Comparison of ENCODE assay signal across 21 cellular contexts in the genomic region with DNA sequence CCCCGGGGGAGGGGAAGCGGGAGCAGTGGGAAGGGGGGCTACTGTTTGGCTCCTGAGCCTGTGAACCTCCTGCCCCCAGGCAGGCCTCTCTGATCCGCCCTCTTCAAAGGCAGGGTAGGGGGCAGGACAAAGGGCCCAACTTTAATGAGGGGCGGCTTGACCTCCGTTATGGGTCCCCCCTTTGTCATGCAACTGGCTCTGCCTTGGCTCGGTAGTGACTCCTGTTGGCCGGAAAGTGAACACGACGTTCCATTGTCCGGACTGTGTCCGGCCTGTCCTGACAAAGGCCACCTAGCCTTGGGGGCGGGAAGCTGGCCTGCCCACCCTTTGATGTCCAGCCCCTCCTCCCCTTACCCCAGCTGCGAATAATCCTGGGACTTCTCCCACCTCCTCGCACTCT. TPM values are rescaled to one million over a fixed set of nuclear protein-coding genes. Genes with fewer than 3 reads are reported as not detected.
A peak's percentile ranks its signal among the peaks of the same experiment; 100 is the strongest.
DNase-seq lines count a peak whose midpoint lies in the region; TF ChIP-seq lines count a peak whose summit lies in the region.
"Had no signal": no experiment of that assay in that cellular context is flagged by ENCODE, and none has a peak within 500 bp of the region (broad histone marks: within the 10 kb centered on the region; RNA-seq: fewer than 3 reads in every experiment).

No MANE protein-coding gene starts in this region.

- intact Hi-C loops in colonic mucosa (cut with DNase I) (no loop called here), esophagus muscularis mucosa (cut with DNase I) (no loop called here)

- H3K36me3 ChIP-seq in BJ (ENCODE audit: control insufficient read depth, insufficient read depth, low read length) (no peaks in the 10 kb centered on the region), HUES48 (ENCODE audit: control insufficient read depth, insufficient read depth, low read length) (no peaks in the 10 kb centered on the region), colonic mucosa (no peaks in the 10 kb centered on the region), muscle layer of duodenum (ENCODE audit: control insufficient read depth in 1 of 2, insufficient read depth in 2 of 2, low read length in 2 of 2) (no peaks in the 10 kb centered on the region), esophagus muscularis mucosa (no peaks in the 10 kb centered on the region)
- H3K36me3 ChIP-seq: ascending aorta, HAP-1, tibial artery had no signal

- WGBS in esophagus muscularis mucosa, result 93% methylated on average over 11 of the region's 14 CpGs

- peaks cover 9% of the 10 kb centered on the region for H3K27me3 ChIP-seq in BJ (ENCODE audit: control insufficient read depth, insufficient read depth, low read length)
- peaks cover 98% of the 10 kb centered on the region for H3K27me3 ChIP-seq in HUES48 (ENCODE audit: control insufficient read depth, insufficient read depth, low read length)
- peaks cover 3% of the 10 kb centered on the region for H3K27me3 ChIP-seq in colonic mucosa
- peaks cover 6% of the 10 kb centered on the region for H3K27me3 ChIP-seq in muscle layer of duodenum (ENCODE audit: low read depth, low read length)
- peaks cover 0 to 31% (median 6%) of the 10 kb centered on the region in 4 donors for H3K27me3 ChIP-seq in esophagus muscularis mucosa
- H3K27me3 ChIP-seq: ascending aorta had no signal

- CTCF ChIA-PET in BJ (lab: Yijun Ruan, JAX), result interaction anchor here (0.8 to 1.8 kb wide), 3 partner anchors 10 to 177 kb away, joined by 3 to 4 read pairs (median 3); no protein-coding TSS in a partner anchor

- no peak for TF ChIP-seq POLR2A in esophagus muscularis mucosa (IDR thresholded peaks at IDR 0.05; ENCODE audit: low read depth)

- H3K4me1 ChIP-seq in HUES48 (ENCODE audit: control insufficient read depth, insufficient read depth, low read length), result peaks cover 10% of the 10 kb centered on the region; the same call in 1 of the 2 replicates
- H3K4me1 ChIP-seq in colonic mucosa, result peaks cover 26% of the 10 kb centered on the region
- peaks cover 0 to 3% of the 10 kb centered on the region in 2 donors for H3K4me1 ChIP-seq in muscle layer of duodenum (ENCODE audit: control insufficient read depth in 1 of 2, insufficient read depth in 2 of 2, low read length in 2 of 2)
- peaks cover 21 to 30% (median 26%) of the 10 kb centered on the region in 4 donors for H3K4me1 ChIP-seq in esophagus muscularis mucosa
- H3K4me1 ChIP-seq: HAP-1 had no signal

- no peak for TF ChIP-seq EP300 in esophagus muscularis mucosa (IDR thresholded peaks at IDR 0.05)

- H3K27ac ChIP-seq in HUES48 (ENCODE audit: low read depth, low read length), result no peak overlapping the region
- H3K27ac ChIP-seq in colonic mucosa, result peak overlapping the region; percentile 84
- peak overlapping the region; percentile 71 for H3K27ac ChIP-seq in muscle layer of duodenum (ENCODE audit: low read length)
- H3K27ac ChIP-seq in esophagus muscularis mucosa (replicated peaks in 1 of 4), result no peak overlapping the region
- H3K27ac ChIP-seq: ascending aorta, tibial artery had no signal

- DNase-seq in BJ (ENCODE audit: low read depth) (no peak), colonic mucosa (peak; percentile 71), DMS153 (lab: John Stamatoyannopoulos, UW) (no peak), inferior parietal cortex (ENCODE audit: extremely low spot score) (no peak), esophagus muscularis mucosa (ENCODE audit: extremely low spot score) (no peak), NCI-H526 treated with DMSO at 0.1 percent for 48 hours (lab: John Stamatoyannopoulos, UW) (no peak)
- DNase-seq: activated gamma-delta T cell; Kasumi-1; NCI-H1694 treated with DMSO at 0.1 percent for 48 hours; NCI-H510A treated with DMSO at 0.1 percent for 48 hours; OCI-M1; stimulated activated CD4-positive, alpha-beta T cell treated with anti-CD3 and anti-CD28 coated beads, Interleukin-4, amount 100 ng/mL, for 1 hour; tibial artery had no signal

- TF ChIP-seq CTCF in BJ (IDR thresholded peaks at IDR 0.05; ENCODE audit: insufficient read depth, low read depth, low read length) (peak; percentile 17; the same call in 1 of the 2 replicates), colonic mucosa (IDR thresholded peaks at IDR 0.05) (peak; percentile 63), esophagus muscularis mucosa (IDR thresholded peaks at IDR 0.05) (no peak)

- H3K9me3 ChIP-seq in HUES48 (ENCODE audit: control insufficient read depth, insufficient read depth, low read length), result no peaks in the 10 kb centered on the region
- H3K9me3 ChIP-seq in colonic mucosa, result no peaks in the 10 kb centered on the region
- H3K9me3 ChIP-seq in muscle layer of duodenum (ENCODE audit: control insufficient read depth in 1 of 2, low read length in 2 of 2), result no peaks in the 10 kb centered on the region
- H3K9me3 ChIP-seq in esophagus muscularis mucosa, result no peaks in the 10 kb centered on the region
- H3K9me3 ChIP-seq: ascending aorta, HAP-1, tibial artery had no signal

- H3K4me3 ChIP-seq in BJ (ENCODE audit: low read depth, low read length) (no peak overlapping the region), HUES48 (ENCODE audit: low read depth, low read length) (peak overlapping the region; percentile 4; the same call in 1 of the 2 replicates), colonic mucosa (peak overlapping the region; percentile 69), muscle layer of duodenum (ENCODE audit: low read depth in 1 of 2, low read length in 2 of 2) (peak overlapping the region in 1 of 2 donors; percentile 56), esophagus muscularis mucosa (no peak overlapping the region)
- H3K4me3 ChIP-seq: ascending aorta, HAP-1, lung, tibial artery had no signal

- POLR2A ChIA-PET in BJ (lab: Charles Lee), result no interaction called here

- H3K9ac ChIP-seq in HUES48 (ENCODE audit: low read depth, low read length), result no peak overlapping the region
- peak overlapping the region; percentile 88 to 99 for H3K9ac ChIP-seq in colonic mucosa (ENCODE audit: low read depth in 2 of 2, low read length in 2 of 2)

RNA-seq across cellular contexts. Expression of gene CDX1, which starts 1.3 kb away (rescaled TPM):
- 0.39 and 0.97 TPM in 2 replicates for polyA plus RNA-seq in BJ (2011; rRNA removed)
- polyA minus RNA-seq in BJ (2011; rRNA and poly(A)+ RNA removed), result 0.14 TPM in 1 of 2 replicates, not detected in the other
- 100 to 1,000 TPM; 299 to 498 TPM for total RNA-seq in colonic mucosa
- total RNA-seq in esophagus muscularis mucosa, result under 1 TPM in 1 of 4 donors, not detected in 3; 0.23 TPM
- total RNA-seq: activated CD8-positive, alpha-beta memory T cell treated with anti-CD3 and anti-CD28 coated beads for 36 hours; ascending aorta; dermis microvascular lymphatic vessel endothelial cell had no signal
- polyA plus RNA-seq: neural cell had no signal

RNA-seq across cellular contexts. Expression of gene PDGFRB, which starts 12.3 kb away (rescaled TPM):
- 163 and 276 TPM in 2 replicates for polyA plus RNA-seq in BJ (2011; rRNA removed)
- polyA minus RNA-seq in BJ (2011; rRNA and poly(A)+ RNA removed), result 384 and 442 TPM in 2 replicates
- total RNA-seq in colonic mucosa (10 to 100 TPM in 1 of 2 donors, 1 to 10 TPM in 1; 8.6 to 18.1 TPM), esophagus muscularis mucosa (100 to 1,000 TPM in 2 of 4 donors, 10 to 100 TPM in 2; 83.1 to 219 (median 141) TPM)
- polyA plus RNA-seq: neural cell had no signal

RNA-seq across cellular contexts. Expression of gene SLC6A7, which starts 22.0 kb away (rescaled TPM):
- not detected in 2 replicates for polyA plus RNA-seq in BJ (2011; rRNA removed)
- not detected in 2 replicates for polyA minus RNA-seq in BJ (2011; rRNA and poly(A)+ RNA removed)
- total RNA-seq in colonic mucosa (10 to 100 TPM in 1 of 2 donors, 1 to 10 TPM in 1; 5.0 to 24.9 TPM), esophagus muscularis mucosa (not detected)
- total RNA-seq: activated CD8-positive, alpha-beta memory T cell treated with anti-CD3 and anti-CD28 coated beads for 36 hours; ascending aorta; dermis microvascular lymphatic vessel endothelial cell had no signal

Comparison
In these comparisons a context has a peak if more than half of its experiments do, and no peak if none do; other contexts are left out.
1. H3K4me3 ChIP-seq: peak in HUES48 (single experiment) and colonic mucosa (single experiment); none in BJ (single experiment) and esophagus muscularis mucosa (0 of 4).
2. CTCF ChIP-seq: peak in BJ (single experiment) and colonic mucosa (single experiment); none in esophagus muscularis mucosa (0 of 3).
3. H3K27ac ChIP-seq: peak in colonic mucosa (single experiment) and muscle layer of duodenum (single experiment); none in HUES48 (single experiment) and esophagus muscularis mucosa (0 of 4).
4. RNA of gene CDX1, which starts 1.3 kb away (total RNA-seq): 299 to 498 TPM in colonic mucosa; 0.23 TPM in esophagus muscularis mucosa; every median in the first group is over 100 times any median in the second.
5. RNA of gene PDGFRB, which starts 12.3 kb away (total RNA-seq): 83.1 to 219 TPM in esophagus muscularis mucosa; 8.6 to 18.1 TPM in colonic mucosa; every median in the first group is over 4 times any median in the second.
6. RNA of gene SLC6A7, which starts 22.0 kb away (total RNA-seq): 5.0 to 24.9 TPM in colonic mucosa; not detected in esophagus muscularis mucosa; every median in the first group is over 4 times any median in the second.